36 cellular contexts compared by ENCODE assay signal in the genomic region with DNA sequence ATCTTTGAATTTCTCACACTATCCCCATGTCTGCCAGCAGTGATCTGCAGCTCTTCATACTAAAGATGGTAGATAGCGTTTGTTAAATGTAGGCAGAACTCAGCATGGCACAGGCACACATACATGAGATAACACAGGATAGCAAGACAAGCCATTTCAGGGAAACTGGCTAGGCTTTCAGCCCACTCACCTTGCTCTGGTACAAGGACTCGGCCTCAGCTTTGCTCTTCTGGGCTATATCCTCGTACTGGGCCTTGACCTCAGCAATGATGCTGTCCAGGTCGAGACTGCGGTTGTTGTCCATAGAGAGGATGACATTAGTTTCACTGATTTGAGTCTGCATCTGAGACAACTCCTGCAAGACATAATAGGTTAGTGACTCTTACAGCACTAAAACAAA. TPM values are rescaled to one million over a fixed set of nuclear protein-coding genes. Genes with fewer than 3 reads are reported as not detected.
"Had no signal": no experiment of that assay in that cellular context is flagged by ENCODE, and none has a peak within 500 bp of the region (broad histone marks: within the 10 kb centered on the region; RNA-seq: fewer than 3 reads in every experiment).

No MANE protein-coding gene starts in this region.

- H3K4me3 Mint-ChIP-seq: immature natural killer cell; mesothelial cell of epicardium; naive B cell; natural killer cell treated with Interleukin-12 subunit alpha and Interleukin-12 subunit beta and Interleukin-15 and Interleukin-18, amount 100 ng/mL, for 72 hours; stimulated activated memory B cell treated with anti-CD40 and anti-IgM and Interleukin-4, amounts not matched to agents 10 μg/mL and 1 μg/mL and 100 μg/mL, for 72 hours; stimulated activated naive CD8-positive, alpha-beta T cell treated with anti-CD3 and anti-CD28 coated beads, Interleukin-15, amount 100 ng/mL, for 72 hours had no signal

- H3K9me3 Mint-ChIP-seq: immature natural killer cell; mesothelial cell of epicardium; natural killer cell treated with Interleukin-12 subunit alpha and Interleukin-12 subunit beta and Interleukin-15 and Interleukin-18, amount 100 ng/mL, for 72 hours; stimulated activated memory B cell treated with anti-CD40 and anti-IgM and Interleukin-4, amounts not matched to agents 10 μg/mL and 1 μg/mL and 100 μg/mL, for 72 hours had no signal

- H3K4me1 Mint-ChIP-seq: naive B cell; stimulated activated memory B cell treated with anti-CD40 and anti-IgM and Interleukin-4, amounts not matched to agents 10 μg/mL and 1 μg/mL and 100 μg/mL, for 72 hours had no signal

- H3K36me3 ChIP-seq: left lung, lower lobe of right lung, ovary, right atrium auricular region, right lobe of liver, thyroid gland, transverse colon, uterus had no signal

- H3K27me3 Mint-ChIP-seq: stimulated activated naive CD8-positive, alpha-beta T cell treated with anti-CD3 and anti-CD28 coated beads, Interleukin-15, amount 100 ng/mL, for 72 hours had no signal

- H3K27ac ChIP-seq: left lung, lower lobe of right lung, ovary, right atrium auricular region, right lobe of liver, testis, thyroid gland, transverse colon, uterus had no signal

- H3K9me3 ChIP-seq: left lung, lower lobe of right lung, ovary, right atrium auricular region, right lobe of liver, testis, thyroid gland, transverse colon, uterus had no signal

- H3K27me3 ChIP-seq: ovary, right atrium auricular region, right lobe of liver, testis, thyroid gland, uterus had no signal

- H3K4me1 ChIP-seq: left lung, lower lobe of right lung, right atrium auricular region, right lobe of liver, thyroid gland, transverse colon, uterus had no signal

- DNase-seq: hypothalamus; immature natural killer cell; kidney; left colon; left lung; lower lobe of right lung; mammary epithelial cell; mesenchymal stem cell; naive B cell; ovary; right lobe of liver; stimulated activated CD4-positive, alpha-beta T cell treated with anti-CD3 and anti-CD28 coated beads, Interleukin-1b, Interleukin-23, amount 100 ng/mL, for 48 hours; stimulated activated CD4-positive, alpha-beta T cell treated with anti-CD3 and anti-CD28 coated beads, Interleukin-2, amount 100 ng/mL, for 48 hours; stimulated activated CD4-positive, alpha-beta T cell treated with anti-CD3 and anti-CD28 coated beads, Interleukin-4, amount 100 ng/mL, for 4 hours; stimulated activated CD8-positive, alpha-beta memory T cell treated with anti-CD3 and anti-CD28 coated beads, Interleukin-4, amount 100 ng/mL, for 48 hours; stimulated activated naive CD4-positive, alpha-beta T cell treated with Interleukin-2 at 50 U/mL for 16 hours; stimulated activated naive CD8-positive, alpha-beta T cell treated with anti-CD3 and anti-CD28 coated beads, Interleukin-15, amount 100 ng/mL, for 72 hours; substantia nigra; testis; thyroid gland; transverse colon; uterus had no signal

- H3K27ac Mint-ChIP-seq: mesothelial cell of epicardium; naive B cell; natural killer cell treated with Interleukin-12 subunit alpha and Interleukin-12 subunit beta and Interleukin-15 and Interleukin-18, amount 100 ng/mL, for 72 hours; progenitor cell of endocrine pancreas; stimulated activated memory B cell treated with anti-CD40 and anti-IgM and Interleukin-4, amounts not matched to agents 10 μg/mL and 1 μg/mL and 100 μg/mL, for 72 hours; stimulated activated naive CD8-positive, alpha-beta T cell treated with anti-CD3 and anti-CD28 coated beads, Interleukin-15, amount 100 ng/mL, for 72 hours had no signal

- ATAC-seq: left colon; left lung; lower lobe of right lung; natural killer cell treated with Interleukin-12 subunit alpha and Interleukin-12 subunit beta and Interleukin-15 and Interleukin-18, amount 100 ng/mL, for 72 hours; right lobe of liver; stimulated activated memory B cell treated with anti-CD40 and anti-IgM and Interleukin-4, amounts not matched to agents 10 μg/mL and 1 μg/mL and 100 μg/mL, for 72 hours; stimulated activated naive CD8-positive, alpha-beta T cell treated with anti-CD3 and anti-CD28 coated beads, Interleukin-15, amount 100 ng/mL, for 72 hours had no signal

- H3K4me3 ChIP-seq: left lung, lower lobe of right lung, ovary, right atrium auricular region, right lobe of liver, smooth muscle cell, testis, thyroid gland, transverse colon, uterus had no signal

- H3K36me3 Mint-ChIP-seq: immature natural killer cell; mesothelial cell of epicardium; naive B cell; natural killer cell treated with Interleukin-12 subunit alpha and Interleukin-12 subunit beta and Interleukin-15 and Interleukin-18, amount 100 ng/mL, for 72 hours; stimulated activated memory B cell treated with anti-CD40 and anti-IgM and Interleukin-4, amounts not matched to agents 10 μg/mL and 1 μg/mL and 100 μg/mL, for 72 hours had no signal

RNA-seq across cellular contexts. Expression of a gene that starts 3.1 kb away (rescaled TPM):
- total RNA-seq: kidney; left colon; mammary epithelial cell; mesothelial cell of epicardium; natural killer cell treated with Interleukin-12 subunit alpha and Interleukin-12 subunit beta and Interleukin-15 and Interleukin-18, amount 100 ng/mL, for 72 hours; ovary; progenitor cell of endocrine pancreas; pulmonary artery endothelial cell; renal cortical epithelial cell; right atrium auricular region; right lobe of liver; testis; transverse colon; ureter had no signal
- polyA plus RNA-seq: immature natural killer cell, mammary epithelial cell, neural cell, ovary had no signal

RNA-seq across cellular contexts. Expression of a gene that starts 25.1 kb away (rescaled TPM):
- total RNA-seq: kidney; left colon; left lung; liver; lower lobe of right lung; mammary epithelial cell; mesothelial cell of epicardium; natural killer cell treated with Interleukin-12 subunit alpha and Interleukin-12 subunit beta and Interleukin-15 and Interleukin-18, amount 100 ng/mL, for 72 hours; omental fat pad; ovary; progenitor cell of endocrine pancreas; pulmonary artery endothelial cell; renal cortical epithelial cell; right atrium auricular region; right lobe of liver; skeletal muscle tissue; smooth muscle cell; testis; transverse colon; ureter; uterus had no signal
- polyA plus RNA-seq: liver, mammary epithelial cell, neural cell, ovary, smooth muscle cell had no signal

RNA-seq across cellular contexts. Expression of a gene that starts 26.2 kb away (rescaled TPM):
- total RNA-seq: kidney; left colon; left lung; liver; lower lobe of right lung; mesothelial cell of epicardium; mononuclear cell; natural killer cell treated with Interleukin-12 subunit alpha and Interleukin-12 subunit beta and Interleukin-15 and Interleukin-18, amount 100 ng/mL, for 72 hours; omental fat pad; ovary; progenitor cell of endocrine pancreas; pulmonary artery endothelial cell; renal cortical epithelial cell; right atrium auricular region; right lobe of liver; skeletal muscle tissue; thyroid gland; transverse colon; ureter; uterus had no signal
- polyA plus RNA-seq: immature natural killer cell, liver, mammary epithelial cell, neural cell, ovary, smooth muscle cell had no signal

RNA-seq across cellular contexts. Expression of a gene that starts 58.8 kb away (rescaled TPM):
- total RNA-seq: kidney, left colon, left lung, liver, lower lobe of right lung, mammary epithelial cell, mesothelial cell of epicardium, omental fat pad, ovary, progenitor cell of endocrine pancreas, pulmonary artery endothelial cell, renal cortical epithelial cell, right atrium auricular region, right lobe of liver, smooth muscle cell, thyroid gland, transverse colon, ureter, uterus had no signal
- polyA plus RNA-seq: liver, mammary epithelial cell, neural cell, ovary, smooth muscle cell had no signal
